Comparison of ENCODE assay signal across 18 cellular contexts in the genomic region with DNA sequence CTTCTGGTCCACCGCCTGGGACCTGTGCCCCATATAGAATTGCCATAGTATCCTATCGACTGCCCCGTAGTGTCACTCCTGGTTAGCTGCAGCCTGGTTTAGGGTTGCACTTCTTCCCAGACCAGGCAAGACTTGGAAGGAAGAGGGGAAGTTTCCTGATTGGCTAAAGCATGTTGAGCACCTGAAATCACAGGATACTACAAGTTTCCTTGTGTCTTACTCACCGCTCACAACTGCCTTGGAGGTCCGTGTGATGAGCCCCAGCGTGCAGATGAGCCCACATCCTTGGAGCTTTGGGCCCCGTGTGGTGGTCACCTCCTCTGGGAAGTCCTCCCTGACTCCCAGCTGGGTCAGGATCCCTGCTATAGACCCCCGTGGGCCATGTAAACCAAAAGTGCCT.
"Had no signal": no experiment of that assay in that cellular context is flagged by ENCODE, and none has a peak within 500 bp of the region (broad histone marks: within the 10 kb centered on the region; RNA-seq: fewer than 3 reads in every experiment).

No MANE protein-coding gene starts in this region.

- H3K9me3 Mint-ChIP-seq: activated B cell treated with CpG ODN at 0.5 μM for 24 hours; activated naive CD4-positive, alpha-beta T cell treated with anti-CD3 and anti-CD28 coated beads, Interleukin-2, amount 50 U/mL, for 72 hours; activated T-cell treated with anti-CD3 and anti-CD28 coated beads, Interleukin-2, amount 50 U/mL, for 72 hours; central memory CD8-positive, alpha-beta T cell; memory B cell had no signal

- H3K36me3 Mint-ChIP-seq: activated naive CD4-positive, alpha-beta T cell treated with anti-CD3 and anti-CD28 coated beads, Interleukin-2, amount 50 U/mL, for 72 hours; memory B cell had no signal

- H3K4me3 Mint-ChIP-seq: activated B cell treated with CpG ODN at 0.5 μM for 24 hours; activated T-cell treated with anti-CD3 and anti-CD28 coated beads, Interleukin-2, amount 50 U/mL, for 72 hours; central memory CD8-positive, alpha-beta T cell; memory B cell had no signal

- H3K27me3 ChIP-seq: sigmoid colon, uterus had no signal

- DNase-seq: activated B cell treated with CpG ODN at 0.5 μM for 24 hours; activated CD4-positive, alpha-beta T cell treated with anti-CD3 and anti-CD28 coated beads for 48 hours; activated CD8-positive, alpha-beta memory T cell treated with anti-CD3 and anti-CD28 coated beads, Interleukin-2, amount 50 U/mL, for 48 hours; activated gamma-delta T cell; activated T-cell treated with anti-CD3 and anti-CD28 coated beads, Interleukin-2, amount 50 U/mL, for 72 hours; amniotic stem cell; effector CD8-positive, alpha-beta T cell; kidney; left ventricle myocardium inferior; sigmoid colon; stimulated activated CD4-positive, alpha-beta T cell treated with anti-CD3 and anti-CD28 coated beads, Interleukin-12 subunit alpha, Interleukin-12 subunit beta, amount 100 ng/mL, for 4 hours; stimulated activated CD4-positive, alpha-beta T cell treated with anti-CD3 and anti-CD28 coated beads, Interleukin-2, amount 100 ng/mL, for 24 hours; T-helper 2 cell; uterus had no signal

- H3K4me3 ChIP-seq: coronary artery, left ventricle myocardium inferior, sigmoid colon, uterus had no signal

- ATAC-seq: activated naive CD4-positive, alpha-beta T cell treated with anti-CD3 and anti-CD28 coated beads, Interleukin-2, amount 50 U/mL, for 72 hours; activated T-cell treated with anti-CD3 and anti-CD28 coated beads, Interleukin-2, amount 50 U/mL, for 72 hours had no signal

- H3K27me3 Mint-ChIP-seq: activated B cell treated with CpG ODN at 0.5 μM for 24 hours; central memory CD8-positive, alpha-beta T cell had no signal

- H3K9me3 ChIP-seq: left ventricle myocardium inferior, sigmoid colon, uterus had no signal

- H3K4me1 Mint-ChIP-seq: central memory CD8-positive, alpha-beta T cell had no signal

- H3K27ac ChIP-seq: coronary artery, left ventricle myocardium inferior, sigmoid colon, uterus had no signal

- H3K27ac Mint-ChIP-seq: activated B cell treated with CpG ODN at 0.5 μM for 24 hours; activated naive CD4-positive, alpha-beta T cell treated with anti-CD3 and anti-CD28 coated beads, Interleukin-2, amount 50 U/mL, for 72 hours; activated T-cell treated with anti-CD3 and anti-CD28 coated beads, Interleukin-2, amount 50 U/mL, for 72 hours; memory B cell had no signal

- H3K36me3 ChIP-seq: left ventricle myocardium inferior, sigmoid colon, uterus had no signal

- FAIRE-seq: kidney had no signal
